Comparison of ENCODE assay signal across 34 cellular contexts in the genomic region with DNA sequence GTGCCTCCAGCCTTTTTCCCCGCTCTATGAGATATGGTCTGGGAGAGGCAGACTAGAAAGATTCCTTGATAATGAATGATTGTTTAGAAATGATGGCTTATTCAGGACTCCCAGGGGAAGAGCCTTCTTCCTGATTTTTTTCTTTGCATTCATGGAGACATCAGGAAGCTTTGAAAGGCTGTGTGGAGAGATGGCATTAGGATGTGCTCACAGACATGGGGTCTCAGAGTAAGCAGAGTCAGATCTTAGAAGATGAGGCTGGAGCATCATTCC.
"Had no signal": no experiment of that assay in that cellular context is flagged by ENCODE, and none has a peak within 500 bp of the region (broad histone marks: within the 10 kb centered on the region; RNA-seq: fewer than 3 reads in every experiment).

No MANE protein-coding gene starts in this region.

- H3K36me3 Mint-ChIP-seq: brain had no signal

- H3K4me1 Mint-ChIP-seq: activated naive CD4-positive, alpha-beta T cell treated with anti-CD3 and anti-CD28 coated beads, Interleukin-2, amount 10 ng/mL, durations not matched to agents 7 days and 5 days; activated naive CD8-positive, alpha-beta T cell treated with anti-CD3 and anti-CD28 coated beads, Interleukin-2, amount 50 U/mL, for 24 hours had no signal

- H3K9me3 Mint-ChIP-seq: activated naive CD8-positive, alpha-beta T cell treated with anti-CD3 and anti-CD28 coated beads, Interleukin-2, amount 50 U/mL, for 24 hours had no signal

- ATAC-seq: activated naive CD8-positive, alpha-beta T cell treated with anti-CD3 and anti-CD28 coated beads, Interleukin-2, amount 50 U/mL, for 24 hours; activated T-cell treated with anti-CD3 and anti-CD28 coated beads, Interleukin-2, amount 50 U/mL, for 4 hours; K562; PC-3 had no signal

- H3K9me3 ChIP-seq: Peyer's patch had no signal

- H3K27me3 ChIP-seq: Peyer's patch had no signal

- H3K4me3 Mint-ChIP-seq: activated CD4-positive, alpha-beta memory T cell treated with anti-CD3 and anti-CD28 coated beads for 36 hours; activated naive CD4-positive, alpha-beta T cell treated with anti-CD3 and anti-CD28 coated beads, Interleukin-2, amount 10 ng/mL, durations not matched to agents 7 days and 5 days; activated naive CD8-positive, alpha-beta T cell; activated naive CD8-positive, alpha-beta T cell treated with anti-CD3 and anti-CD28 coated beads, Interleukin-2, amount 50 U/mL, for 24 hours; activated T-cell treated with anti-CD3 and anti-CD28 coated beads, Interleukin-2, amount 50 U/mL, for 4 hours; brain had no signal

- H3K27ac ChIP-seq: Peyer's patch, VCaP had no signal

- H3K27ac Mint-ChIP-seq: activated CD4-positive, alpha-beta memory T cell treated with anti-CD3 and anti-CD28 coated beads for 36 hours; activated naive CD4-positive, alpha-beta T cell treated with anti-CD3 and anti-CD28 coated beads, Interleukin-2, amount 10 ng/mL, durations not matched to agents 7 days and 5 days; activated naive CD8-positive, alpha-beta T cell; activated naive CD8-positive, alpha-beta T cell treated with anti-CD3 and anti-CD28 coated beads, Interleukin-2, amount 50 U/mL, for 24 hours; brain had no signal

- H3K27me3 Mint-ChIP-seq: activated CD4-positive, alpha-beta memory T cell treated with anti-CD3 and anti-CD28 coated beads for 36 hours; activated naive CD4-positive, alpha-beta T cell treated with anti-CD3 and anti-CD28 coated beads, Interleukin-2, amount 10 ng/mL, durations not matched to agents 7 days and 5 days; activated naive CD8-positive, alpha-beta T cell; activated naive CD8-positive, alpha-beta T cell treated with anti-CD3 and anti-CD28 coated beads, Interleukin-2, amount 50 U/mL, for 24 hours; brain had no signal

- H3K4me3 ChIP-seq: K562, Peyer's patch had no signal

- DNase-seq: activated CD4-positive, alpha-beta memory T cell treated with anti-CD3 and anti-CD28 coated beads for 36 hours; activated CD4-positive, alpha-beta T cell treated with anti-CD3 and anti-CD28 coated beads, Interleukin-2, amount 50 U/mL, for 1 hour; activated CD4-positive, CD25-positive, alpha-beta regulatory T cell; activated CD8-positive, alpha-beta memory T cell treated with anti-CD3 and anti-CD28 coated beads, Interleukin-2, amount 50 U/mL, for 4 hours; activated effector memory CD4-positive, alpha-beta T cell treated with Interleukin-2 at 50 U/mL for 16 hours; activated naive CD4-positive, alpha-beta T cell treated with anti-CD3 and anti-CD28 coated beads, Interleukin-2, amount 10 ng/mL, durations not matched to agents 7 days and 5 days; activated naive CD8-positive, alpha-beta T cell treated with anti-CD3 and anti-CD28 coated beads, Interleukin-2, amount 50 U/mL, for 24 hours; activated T-cell treated with anti-CD3 and anti-CD28 coated beads for 4 hours; activated T-cell treated with anti-CD3 and anti-CD28 coated beads, Interleukin-2, amount 50 U/mL, for 4 hours; anterior cingulate cortex; central memory CD4-positive, alpha-beta T cell; NCI-H1092 treated with DMSO at 0.1 percent for 48 hours; NCI-H1417; NCI-H146; NCI-H187; NCI-H2029 treated with DMSO at 0.1 percent for 48 hours; NCI-H2107; NCI-H2171; NCI-H510A; NCI-H526; NCI-H748 treated with DMSO at 0.1 percent for 48 hours; NK-92 treated with Interleukin-12 subunit alpha and Interleukin-12 subunit beta, amount 100 ng/mL, for 24 hours; PC-3; Peyer's patch; RPMI8226; SIG-M5; SW 1271; T-helper 1 cell; T-helper 2 cell; T-helper 9 cell had no signal

- H3K36me3 ChIP-seq: Peyer's patch had no signal
